In genomic region chr5:124494540-124495116, GRCh38 we compare ENCODE assay signal across 26 cellular contexts.
"Had no signal": no experiment of that assay in that cellular context is flagged by ENCODE, and none has a peak within 500 bp of the region (broad histone marks: within the 10 kb centered on the region; RNA-seq: fewer than 3 reads in every experiment).

No MANE protein-coding gene starts in this region.

- DNase-seq: activated B cell treated with CpG ODN at 0.5 μM for 24 hours; activated CD4-positive, alpha-beta T cell treated with anti-CD3 and anti-CD28 coated beads, Interleukin-2, amount 50 U/mL, for 1 hour; activated CD8-positive, alpha-beta memory T cell treated with anti-CD3 and anti-CD28 coated beads, Interleukin-2, amount 10 ng/mL, durations not matched to agents 7 days and 5 days; activated CD8-positive, alpha-beta T cell treated with anti-CD3 and anti-CD28 coated beads, Interleukin-2, amount 10 ng/mL, durations not matched to agents 7 days and 5 days; activated naive CD4-positive, alpha-beta T cell treated with anti-CD3 and anti-CD28 coated beads for 36 hours; activated naive CD8-positive, alpha-beta T cell treated with anti-CD3 and anti-CD28 coated beads for 36 hours; activated T-cell treated with anti-CD3 and anti-CD28 coated beads, Interleukin-2, amount 50 U/mL, for 72 hours; adrenal gland; dorsolateral prefrontal cortex; effector memory CD4-positive, alpha-beta T cell; foreskin melanocyte; heart right ventricle; lower lobe of right lung; mesenchymal stem cell; naive thymus-derived CD8-positive, alpha-beta T cell; nucleus accumbens; pancreas; psoas muscle; spleen; stimulated activated naive CD4-positive, alpha-beta T cell treated with Interleukin-2 at 50 U/mL for 16 hours; T-helper 1 cell; testis; transverse colon had no signal

- H3K4me1 ChIP-seq: adrenal gland, ascending aorta, heart right ventricle, lower lobe of right lung, psoas muscle, spleen, testis, transverse colon had no signal

- ATAC-seq: activated CD8-positive, alpha-beta memory T cell treated with anti-CD3 and anti-CD28 coated beads, Interleukin-2, amount 10 ng/mL, durations not matched to agents 7 days and 5 days; activated CD8-positive, alpha-beta T cell treated with anti-CD3 and anti-CD28 coated beads, Interleukin-2, amount 10 ng/mL, durations not matched to agents 7 days and 5 days; activated T-cell treated with anti-CD3 and anti-CD28 coated beads, Interleukin-2, amount 50 U/mL, for 72 hours; heart right ventricle; left lobe of liver; lower lobe of right lung; naive thymus-derived CD8-positive, alpha-beta T cell; pancreas; psoas muscle had no signal

- FAIRE-seq: pancreas had no signal

- H3K27ac ChIP-seq: adrenal gland, ascending aorta, coronary artery, dorsolateral prefrontal cortex, heart right ventricle, lower lobe of right lung, pancreas, psoas muscle, spleen, testis, transverse colon had no signal

- H3K36me3 ChIP-seq: adrenal gland, ascending aorta, heart right ventricle, lower lobe of right lung, pancreas, spleen, transverse colon had no signal

- H3K4me3 ChIP-seq: adrenal gland, ascending aorta, coronary artery, dorsolateral prefrontal cortex, heart right ventricle, lower lobe of right lung, pancreas, psoas muscle, spleen, testis, transverse colon had no signal

- H3K27me3 ChIP-seq: adrenal gland, ascending aorta, dorsolateral prefrontal cortex, heart right ventricle, pancreas, spleen, testis, transverse colon had no signal

- H3K9me3 ChIP-seq: adrenal gland, ascending aorta, pancreas, psoas muscle, testis had no signal
